8 cellular contexts compared by ENCODE assay signal in genomic region chr1:27488523-27489138, GRCh38. TPM values are rescaled to one million over a fixed set of nuclear protein-coding genes. Genes with fewer than 3 reads are reported as not detected.
DNase-seq lines count a peak whose midpoint lies in the region; ATAC-seq and TF ChIP-seq lines count a peak whose summit lies in the region.

No MANE protein-coding gene starts in this region.

- no peak overlapping the region for H2BK120ac ChIP-seq in mesendoderm (ENCODE audit: low read depth, low read length)

- H4K5ac ChIP-seq in mesendoderm (ENCODE audit: low read length), result no peak overlapping the region

- H2AFZ ChIP-seq in mammary epithelial cell (ENCODE audit: low read depth, low read length), result no peak overlapping the region

- no peak overlapping the region for H3K4ac ChIP-seq in mesendoderm (ENCODE audit: low read depth, low read length)

- intact Hi-C loops in mammary epithelial cell (cut with micrococcal nuclease), result loop anchor here (1.0 to 5.0 kb wide), 2 partner anchors 51 to 72 kb away; no protein-coding TSS in a partner anchor
- intact Hi-C loops in aorta (cut with DNase I), result loop anchor here in 1 of 2 donors (5.0 to 10.0 kb wide), 2 partner anchors 61 to 84 kb away; no protein-coding TSS in a partner anchor

- H3K56ac ChIP-seq in mesendoderm (ENCODE audit: low read length), result peak overlapping the region; percentile 81

- no peak overlapping the region for H4K8ac ChIP-seq in mesendoderm (ENCODE audit: low read depth, low read length)

- H3K4me2 ChIP-seq in mammary epithelial cell (ENCODE audit: insufficient read depth, low read depth, low read length) (peak overlapping the region; percentile 88), mesendoderm (ENCODE audit: low read length) (peak overlapping the region; percentile 50)

- in situ Hi-C loops in mammary epithelial cell (cut with MboI; ENCODE audit: low sequenced_read_pairs in 2 of 2), result no loop called here

- H3K36me3 ChIP-seq in mammary epithelial cell (ENCODE audit: insufficient read depth, low read length), result peaks cover 9% of the 10 kb centered on the region
- no peaks in the 10 kb centered on the region for H3K36me3 ChIP-seq in mesendoderm (ENCODE audit: control insufficient read depth, insufficient read depth, low read length)
- no peaks in the 10 kb centered on the region for H3K36me3 ChIP-seq in aorta (ENCODE audit: control insufficient read depth in 1 of 2, insufficient read depth in 2 of 2, low read length in 1 of 2)

- H3K4me1 ChIP-seq in mammary epithelial cell (ENCODE audit: insufficient read depth, low read length) (peaks cover 18% of the 10 kb centered on the region), mesendoderm (ENCODE audit: control insufficient read depth, low read depth, low read length) (peaks cover 5% of the 10 kb centered on the region), aorta (ENCODE audit: control insufficient read depth in 1 of 2, insufficient read depth in 2 of 2, low read length in 2 of 2) (peaks cover 0 to 2% of the 10 kb centered on the region in 2 donors)

- 0% methylated on average over 3 of the region's 3 CpGs for WGBS in mammary epithelial cell (ENCODE audit: low coverage, missing lambda C conversion rate)
- no CpG with 5 or more reads among the region's 3 CpGs for WGBS in mesendoderm (ENCODE audit: extremely low coverage, insufficient coverage, low lambda C conversion rate)
- WGBS in aorta, 2 donors, result 10 to 13% methylated on average over 3 of the region's 3 CpGs

- H2AK5ac ChIP-seq in mesendoderm (ENCODE audit: low read length), result no peak overlapping the region

- BruUV-seq in mammary epithelial cell (replicated peaks; lab: Mats Ljungman, UMichigan), result no TSS peak

- H2BK5ac ChIP-seq in mesendoderm (ENCODE audit: low read length), result no peak overlapping the region

- TF ChIP-seq CTCF in GM12864 (IDR thresholded peaks at IDR 0.05; ENCODE audit: low read depth, low read length, missing control alignments) (no peak), mammary epithelial cell (conservative IDR thresholded peaks at IDR 0.05 in 1 of 2, IDR thresholded peaks at IDR 0.05 in 1 of 2; ENCODE audit: extremely low read depth in 1 of 2, insufficient read depth in 1 of 2, low read depth in 1 of 2, low read length in 2 of 2) (no peak)

- dilution Hi-C loops in mammary epithelial cell (cut with HindIII; ENCODE audit: low sequenced_read_pairs), result loop anchor here (5.0 kb wide), 1 partner anchor 59 kb away; no protein-coding TSS in a partner anchor

- peak overlapping the region; percentile 98 for H3K9ac ChIP-seq in mammary epithelial cell (ENCODE audit: insufficient read depth, low read length)
- peak overlapping the region; percentile 60 for H3K9ac ChIP-seq in mesendoderm (ENCODE audit: low read length)

- peaks cover 5% of the 10 kb centered on the region for H3K79me1 ChIP-seq in mesendoderm (ENCODE audit: low read length)

- H3K23ac ChIP-seq in mesendoderm (ENCODE audit: low read length), result no peak overlapping the region

- DNase-seq in GM12864 (ENCODE audit: low read depth) (no peak), NOMO-1 treated with DMSO at 0.1 percent for 48 hours (lab: John Stamatoyannopoulos, UW; ENCODE audit: unreplicated experiment) (peak; percentile 73), mammary epithelial cell (peak; percentile 51), mesendoderm (peak; percentile 54), aorta (no peak), SK-N-DZ (ENCODE audit: low spot score) (no peak)
- DNase-seq in stimulated activated naive CD4-positive, alpha-beta T cell treated with Interleukin-2 at 50 U/mL for 16 hours (lab: John Stamatoyannopoulos, UW), result no peak
- DNase-seq in stimulated activated CD8-positive, alpha-beta memory T cell treated with anti-CD3 and anti-CD28 coated beads, Interleukin-4, amount 100 ng/mL, for 48 hours, result no peak

- H2BK15ac ChIP-seq in mesendoderm (replicated peaks; ENCODE audit: low read depth), result no peak overlapping the region

- H3K27ac ChIP-seq in mammary epithelial cell (ENCODE audit: insufficient read depth, low read depth, low read length) (peak overlapping the region; percentile 97), mesendoderm (ENCODE audit: low read depth, low read length) (peak overlapping the region; percentile 32), aorta (ENCODE audit: low read depth in 1 of 2, low read length in 2 of 2) (peak overlapping the region in 1 of 2 donors; percentile 55)

- H3K9me3 ChIP-seq in mammary epithelial cell (replicated peaks; ENCODE audit: insufficient read depth, low read length), result no peaks in the 10 kb centered on the region
- H3K9me3 ChIP-seq in aorta (ENCODE audit: control insufficient read depth, low read length), result no peaks in the 10 kb centered on the region

- H4K20me1 ChIP-seq in mammary epithelial cell (ENCODE audit: insufficient read depth, low read length), result no peaks in the 10 kb centered on the region

- no peak for ATAC-seq in aorta (ENCODE audit: low FRiP score)

- peaks cover 57% of the 10 kb centered on the region for H3K79me2 ChIP-seq in mammary epithelial cell (ENCODE audit: insufficient read depth, low read length)
- peaks cover 30% of the 10 kb centered on the region for H3K79me2 ChIP-seq in mesendoderm (ENCODE audit: control insufficient read depth, insufficient read depth, low read length)

- CTCF ChIA-PET in mammary epithelial cell (lab: Charles Lee; ENCODE audit: low non-redundant PET), result interaction anchor here (0.6 kb wide), 1 partner anchor 20 kb away, joined by 14 read pairs; no protein-coding TSS in a partner anchor

- no peak overlapping the region for H3K18ac ChIP-seq in mesendoderm (ENCODE audit: low read length)

- H3K4me3 ChIP-seq in GM12864 (ENCODE audit: low read depth, low read length) (peak overlapping the region; percentile 92), mammary epithelial cell (replicated peaks in 1 of 3; ENCODE audit: insufficient read depth in 1 of 3, low read depth in 2 of 3, low read length in 3 of 3) (peak overlapping the region; percentile 63 to 94 (median 94)), mesendoderm (ENCODE audit: low read length) (peak overlapping the region; percentile 3), aorta (ENCODE audit: low read length in 2 of 2) (peak overlapping the region; percentile 79 to 97)

- H3K27me3 ChIP-seq in mammary epithelial cell (ENCODE audit: insufficient read depth, low read length), result no peaks in the 10 kb centered on the region
- no peaks in the 10 kb centered on the region for H3K27me3 ChIP-seq in mesendoderm (ENCODE audit: insufficient read depth, low read length, poor library complexity)
- H3K27me3 ChIP-seq in aorta (ENCODE audit: control insufficient read depth in 1 of 2, insufficient read depth in 2 of 2, low read length in 1 of 2), result no peaks in the 10 kb centered on the region

RNA-seq across cellular contexts. Expression of gene WASF2, which starts 1.3 kb away (rescaled TPM):
- total RNA-seq in mammary epithelial cell, result 100 to 1,000 TPM in 1 of 2 donors, 10 to 100 TPM in 1; 32.2 to 138 TPM
- polyA plus RNA-seq in mammary epithelial cell, result 58.1 TPM
- polyA minus RNA-seq in mammary epithelial cell, result 246 TPM
- 45.4 TPM for polyA plus RNA-seq in mesendoderm (2013, experiment 1 of 2)
- 46.2 TPM for polyA plus RNA-seq in mesendoderm (2013, experiment 2 of 2)
- total RNA-seq in aorta, result 100 to 1,000 TPM; 155 to 164 TPM
- polyA plus RNA-seq in aorta, result 10 to 100 TPM; 27.2 to 47.4 TPM
- polyA plus RNA-seq in SK-N-DZ (2014; cell fraction: cytosol; rRNA removed), result 11.3 and 12.4 TPM in 2 replicates
- 4.1 and 10.3 TPM in 2 replicates for polyA plus RNA-seq in SK-N-DZ (2014; cell fraction: nucleus; rRNA removed)

Comparison
In these comparisons a context has a peak if more than half of its experiments do, and no peak if none do; other contexts are left out.
1. DNase-seq: peak in NOMO-1 treated with DMSO at 0.1 percent for 48 hours (single experiment), mammary epithelial cell (single experiment) and mesendoderm (single experiment); none in GM12864 (single experiment), aorta (0 of 2), stimulated activated naive CD4-positive, alpha-beta T cell treated with Interleukin-2 at 50 U/mL for 16 hours (single experiment), stimulated activated CD8-positive, alpha-beta memory T cell treated with anti-CD3 and anti-CD28 coated beads, Interleukin-4, amount 100 ng/mL, for 48 hours (single experiment) and SK-N-DZ (single experiment).
2. H3K4me3 ChIP-seq: peak in every context shown above with its lines; median percentile 94 in mammary epithelial cell; 92 in GM12864; 88 in aorta; 3 in mesendoderm.